8 cellular contexts compared by ENCODE assay signal in the genomic region with DNA sequence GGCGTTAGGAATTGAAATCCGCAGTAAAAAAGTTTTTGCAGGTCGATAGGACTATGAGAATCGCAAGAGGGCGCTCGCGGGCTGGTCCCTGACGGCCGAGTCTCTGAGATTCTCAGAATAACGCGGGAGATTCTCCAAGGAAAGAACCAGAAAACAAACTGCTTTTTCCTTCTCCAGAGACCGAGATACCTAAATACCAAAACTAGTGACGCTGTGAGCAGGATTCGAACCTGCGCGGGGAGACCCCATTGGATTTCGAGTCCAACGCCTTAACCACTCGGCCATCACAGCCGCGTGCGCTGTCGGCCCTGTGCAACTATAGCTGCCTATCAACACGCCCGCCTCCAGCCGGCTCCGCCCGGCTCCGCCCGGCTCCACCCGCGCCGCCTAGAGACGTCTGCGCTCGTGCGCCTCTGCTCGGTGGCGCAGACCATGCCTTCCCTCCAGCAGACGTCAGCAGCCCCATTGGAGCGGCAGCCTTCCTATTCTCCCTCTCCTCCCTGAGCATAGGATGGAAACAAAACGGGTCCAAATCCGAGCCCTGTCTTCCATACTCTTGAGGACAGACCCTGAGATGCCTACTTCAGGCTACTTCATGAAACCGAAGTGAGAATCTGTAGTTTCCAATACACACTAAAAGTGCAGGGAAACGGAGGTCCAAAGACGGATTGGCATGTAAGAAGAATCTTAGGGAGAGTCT. TPM values are rescaled to one million over a fixed set of nuclear protein-coding genes. Genes with fewer than 3 reads are reported as not detected.
DNase-seq lines count a peak whose midpoint lies in the region; ATAC-seq, FAIRE-seq and TF ChIP-seq lines count a peak whose summit lies in the region.

No MANE protein-coding gene starts in this region.

- no peak overlapping the region for H3K4me3 Mint-ChIP-seq in MCF 10A (ENCODE audit: unreplicated experiment)

- intact Hi-C loops in MCF 10A (cut with micrococcal nuclease): loop anchor here (1.0 kb wide), 1 partner anchor 17 kb away; no protein-coding TSS in a partner anchor

- DNase-seq in NCI-H2107 treated with DMSO at 0.1 percent for 48 hours (lab: John Stamatoyannopoulos, UW; ENCODE audit: unreplicated experiment): peak; percentile 80
- DNase-seq in UCSD-AML1 (lab: John Stamatoyannopoulos, UW; ENCODE audit: unreplicated experiment): peak; percentile 99
- peak; percentile 95 for DNase-seq in MCF 10A (ENCODE audit: unreplicated experiment)

- FAIRE-seq in A204.1 (lab: Jason Lieb, UNC): peak; percentile 98

- H3K36me3 Mint-ChIP-seq in MCF 10A (ENCODE audit: insufficient read depth, unreplicated experiment): no peaks in the 10 kb centered on the region

- H3K4me1 ChIP-seq in skeletal muscle satellite cell (ENCODE audit: control insufficient read depth, insufficient read depth, low read length): peaks cover 5% of the 10 kb centered on the region

- no peak overlapping the region for H3K27ac Mint-ChIP-seq in MCF 10A (ENCODE audit: low read depth, unreplicated experiment)

- H3K36me3 ChIP-seq in skeletal muscle satellite cell (ENCODE audit: insufficient read depth, low read length): peaks cover 41% of the 10 kb centered on the region

- H3K9me3 ChIP-seq in iPS-18c (ENCODE audit: control insufficient read depth, insufficient read depth, low read length) (no peaks in the 10 kb centered on the region), skeletal muscle satellite cell (replicated peaks; ENCODE audit: low read length) (no peaks in the 10 kb centered on the region)

- H3K4me3 ChIP-seq in iPS-18c (ENCODE audit: insufficient read depth, low read depth, low read length) (peak overlapping the region; percentile 73), skeletal muscle satellite cell (ENCODE audit: low read length) (peak overlapping the region; percentile 47)

- TF ChIP-seq CTCF in MCF 10A (IDR thresholded peaks at IDR 0.05; ENCODE audit: unreplicated experiment): peak; percentile 71

- CTCF ChIA-PET in MCF 10A (lab: Yijun Ruan, JAX): interaction anchor here (1.0 to 5.9 kb wide), 9 partner anchors 11 to 82 kb away, joined by 3 to 59 read pairs (median 10); a partner anchor contains a TSS

- H3K9ac ChIP-seq in skeletal muscle satellite cell (ENCODE audit: low read depth, low read length): peak overlapping the region; percentile 59

- peak overlapping the region; percentile 75 for H3K4me2 ChIP-seq in skeletal muscle satellite cell (ENCODE audit: low read length)

- TSS peak; percentile 25 for BruUV-seq in MCF 10A (replicated peaks; lab: Mats Ljungman, UMichigan)

- ATAC-seq in GM18520 (IDR thresholded peaks at IDR 0.05; ENCODE audit: unreplicated experiment): peak; percentile 72
- peak; percentile 67 for ATAC-seq in HG03064 (IDR thresholded peaks at IDR 0.05; ENCODE audit: low read depth, unreplicated experiment)

- H3K4me1 Mint-ChIP-seq in MCF 10A (ENCODE audit: insufficient read depth, unreplicated experiment): peaks cover 11% of the 10 kb centered on the region

- no peaks in the 10 kb centered on the region for H3K27me3 ChIP-seq in skeletal muscle satellite cell (ENCODE audit: control insufficient read depth, insufficient read depth, low read length)

- no peaks in the 10 kb centered on the region for H3K27me3 Mint-ChIP-seq in MCF 10A (ENCODE audit: insufficient read depth, unreplicated experiment)

- POLR2A ChIA-PET in MCF 10A (lab: Yijun Ruan, JAX): interaction anchor here (0.6 to 19.5 kb wide), 20 partner anchors 9 to 524 kb away, joined by 3 to 429 read pairs (median 4); a partner anchor contains a TSS

- no peaks in the 10 kb centered on the region for H3K9me3 Mint-ChIP-seq in MCF 10A (ENCODE audit: unreplicated experiment)

RNA-seq across cellular contexts. Expression of a gene that starts 13.4 kb away (rescaled TPM):
- 165 and 190 TPM in 2 replicates for total RNA-seq in MCF 10A (2022)
- total RNA-seq in skeletal muscle satellite cell (2012; rRNA removed): 12.7 and 28.2 TPM in 2 replicates

RNA-seq across cellular contexts. Expression of a gene that starts 14.9 kb away (rescaled TPM):
- total RNA-seq in MCF 10A (2022): 5.8 and 5.9 TPM in 2 replicates
- total RNA-seq in skeletal muscle satellite cell (2012; rRNA removed): under 0.01 TPM in 2 replicates

RNA-seq across cellular contexts. Expression of a gene that starts 20.5 kb away (rescaled TPM):
- 13.1 and 14.1 TPM in 2 replicates for total RNA-seq in MCF 10A (2022)
- under 0.01 and 0.25 TPM in 2 replicates for total RNA-seq in skeletal muscle satellite cell (2012; rRNA removed)

RNA-seq across cellular contexts. Expression of a gene that starts 23.9 kb away (rescaled TPM):
- 37.7 and 42.8 TPM in 2 replicates for total RNA-seq in MCF 10A (2022)
- total RNA-seq in skeletal muscle satellite cell (2012; rRNA removed): 2.0 and 5.5 TPM in 2 replicates

RNA-seq across cellular contexts. Expression of a gene that starts 37.4 kb away (rescaled TPM):
- total RNA-seq in MCF 10A (2022): 7.6 and 8.4 TPM in 2 replicates
- 26.4 and 30.8 TPM in 2 replicates for total RNA-seq in skeletal muscle satellite cell (2012; rRNA removed)

Comparison
In these comparisons a context has a peak if more than half of its experiments do, and no peak if none do; other contexts are left out.
1. Peak in every context shown above with its lines: DNase-seq, ATAC-seq and H3K4me3 ChIP-seq.